ENCODE assay signal across 17 cellular contexts in the genomic region with DNA sequence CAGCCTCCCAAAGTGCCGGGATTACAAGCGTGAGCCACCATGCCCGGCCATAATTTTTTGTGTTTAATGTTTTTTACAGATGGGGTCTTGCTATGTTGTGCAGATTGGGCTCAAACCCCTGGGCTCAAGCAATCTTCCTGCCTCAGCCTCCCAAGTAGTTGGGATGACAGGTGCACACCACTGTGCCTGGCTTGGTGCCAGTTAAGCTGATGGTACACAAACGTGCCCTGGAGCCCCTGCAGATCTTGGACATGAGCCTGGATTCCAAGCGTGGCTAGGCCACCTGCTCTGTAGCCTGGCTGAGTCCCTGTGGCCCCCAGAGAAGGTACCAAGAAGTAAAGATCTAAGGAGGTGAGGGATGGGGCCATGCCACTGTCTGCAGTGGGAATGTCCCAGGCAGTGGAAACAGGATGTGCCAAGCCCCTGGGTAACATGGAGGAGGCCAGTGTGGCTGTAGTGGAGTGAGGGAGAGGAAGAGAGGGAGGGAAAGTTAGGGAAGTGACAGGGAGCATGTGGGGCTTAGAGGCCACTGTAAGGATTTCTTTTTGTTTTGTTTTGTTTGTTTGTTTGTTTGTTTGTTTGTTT.
A peak's percentile ranks its signal among the peaks of the same experiment; 100 is the strongest.
DNase-seq lines count a peak whose midpoint lies in the region; ATAC-seq lines count a peak whose summit lies in the region.
"Had no signal": no experiment of that assay in that cellular context is flagged by ENCODE, and none has a peak within 500 bp of the region (broad histone marks: within the 10 kb centered on the region; RNA-seq: fewer than 3 reads in every experiment).

No MANE protein-coding gene starts in this region.

- peaks cover 4% of the 10 kb centered on the region for H3K27me3 Mint-ChIP-seq in stimulated activated naive CD8-positive, alpha-beta T cell treated with anti-CD3 and anti-CD28 coated beads, Interleukin-15, Interleukin-2, amounts not matched to agents 100 ng/mL and 50 ng/mL, for 24 hours
- H3K27me3 Mint-ChIP-seq in stimulated activated naive B cell treated with anti-CD40 and anti-IgM and Interleukin-4, amounts not matched to agents 10 μg/mL and 1 μg/mL and 100 μg/mL, for 72 hours = peaks cover 2 to 5% of the 10 kb centered on the region in 2 donors

- H3K9me3 Mint-ChIP-seq in stimulated activated naive CD8-positive, alpha-beta T cell treated with anti-CD3 and anti-CD28 coated beads, Interleukin-15, Interleukin-2, amounts not matched to agents 100 ng/mL and 50 ng/mL, for 24 hours = no peaks in the 10 kb centered on the region
- H3K9me3 Mint-ChIP-seq in stimulated activated naive B cell treated with anti-CD40 and anti-IgM and Interleukin-4, amounts not matched to agents 10 μg/mL and 1 μg/mL and 100 μg/mL, for 72 hours = peaks cover 0 to 2% of the 10 kb centered on the region in 2 donors
- H3K9me3 Mint-ChIP-seq: activated CD4-positive, alpha-beta memory T cell treated with anti-CD3 and anti-CD28 coated beads, Interleukin-2, amount 10 ng/mL, durations not matched to agents 7 days and 5 days; activated T-cell treated with anti-CD3 and anti-CD28 coated beads, Interleukin-2, amount 50 U/mL, for 24 hours; dendritic cell treated with granulocyte-macrophage colony-stimulating factor and Interleukin-4, amounts not matched to agents 40 ng/mL and 50 ng/mL, for 4 days had no signal

- no peak for ATAC-seq in stimulated activated naive CD8-positive, alpha-beta T cell treated with anti-CD3 and anti-CD28 coated beads, Interleukin-15, Interleukin-2, amounts not matched to agents 100 U/mL and 50 U/mL, for 24 hours
- no peak for ATAC-seq in stimulated activated naive B cell treated with anti-CD40 and anti-IgM and Interleukin-4, amounts not matched to agents 10 μg/mL and 1 μg/mL and 100 μg/mL, for 72 hours (replicated peaks)
- ATAC-seq: lower lobe of right lung had no signal

- H3K4me1 Mint-ChIP-seq in stimulated activated naive CD8-positive, alpha-beta T cell treated with anti-CD3 and anti-CD28 coated beads, Interleukin-15, Interleukin-2, amounts not matched to agents 100 ng/mL and 50 ng/mL, for 24 hours (ENCODE audit: low read depth) = peaks cover 8% of the 10 kb centered on the region
- peaks cover 14 to 17% of the 10 kb centered on the region in 2 donors for H3K4me1 Mint-ChIP-seq in stimulated activated naive B cell treated with anti-CD40 and anti-IgM and Interleukin-4, amounts not matched to agents 10 μg/mL and 1 μg/mL and 100 μg/mL, for 72 hours

- H3K36me3 Mint-ChIP-seq in stimulated activated naive CD8-positive, alpha-beta T cell treated with anti-CD3 and anti-CD28 coated beads, Interleukin-15, Interleukin-2, amounts not matched to agents 100 ng/mL and 50 ng/mL, for 24 hours (ENCODE audit: low read depth) = no peaks in the 10 kb centered on the region
- H3K36me3 Mint-ChIP-seq in stimulated activated naive B cell treated with anti-CD40 and anti-IgM and Interleukin-4, amounts not matched to agents 10 μg/mL and 1 μg/mL and 100 μg/mL, for 72 hours = no peaks in the 10 kb centered on the region

- H3K4me3 Mint-ChIP-seq in stimulated activated naive CD8-positive, alpha-beta T cell treated with anti-CD3 and anti-CD28 coated beads, Interleukin-15, Interleukin-2, amounts not matched to agents 100 ng/mL and 50 ng/mL, for 24 hours = no peak overlapping the region
- no peak overlapping the region for H3K4me3 Mint-ChIP-seq in stimulated activated naive B cell treated with anti-CD40 and anti-IgM and Interleukin-4, amounts not matched to agents 10 μg/mL and 1 μg/mL and 100 μg/mL, for 72 hours
- H3K4me3 Mint-ChIP-seq: activated B cell treated with CpG ODN at 0.5 μM for 24 hours; activated CD4-positive, alpha-beta memory T cell treated with anti-CD3 and anti-CD28 coated beads, Interleukin-2, amount 10 ng/mL, durations not matched to agents 7 days and 5 days; activated T-cell treated with anti-CD3 and anti-CD28 coated beads, Interleukin-2, amount 50 U/mL, for 24 hours; dendritic cell treated with granulocyte-macrophage colony-stimulating factor and Interleukin-4, amounts not matched to agents 40 ng/mL and 50 ng/mL, for 4 days had no signal

- peak overlapping the region; percentile 8 for H3K27ac Mint-ChIP-seq in stimulated activated naive CD8-positive, alpha-beta T cell treated with anti-CD3 and anti-CD28 coated beads, Interleukin-15, Interleukin-2, amounts not matched to agents 100 ng/mL and 50 ng/mL, for 24 hours
- H3K27ac Mint-ChIP-seq in stimulated activated naive B cell treated with anti-CD40 and anti-IgM and Interleukin-4, amounts not matched to agents 10 μg/mL and 1 μg/mL and 100 μg/mL, for 72 hours = peak overlapping the region; percentile 59
- H3K27ac Mint-ChIP-seq: activated B cell treated with CpG ODN at 0.5 μM for 24 hours; activated CD4-positive, alpha-beta memory T cell treated with anti-CD3 and anti-CD28 coated beads, Interleukin-2, amount 10 ng/mL, durations not matched to agents 7 days and 5 days; activated T-cell treated with anti-CD3 and anti-CD28 coated beads, Interleukin-2, amount 50 U/mL, for 24 hours; dendritic cell treated with granulocyte-macrophage colony-stimulating factor and Interleukin-4, amounts not matched to agents 40 ng/mL and 50 ng/mL, for 4 days had no signal

- no peak for DNase-seq in stimulated activated naive CD8-positive, alpha-beta T cell treated with anti-CD3 and anti-CD28 coated beads, Interleukin-15, Interleukin-2, amounts not matched to agents 100 U/mL and 50 U/mL, for 24 hours
- DNase-seq in NCI-H1694 (lab: John Stamatoyannopoulos, UW) (peak; percentile 19), NCI-H774 (lab: John Stamatoyannopoulos, UW) (peak; percentile 85), NAMALWA (ENCODE audit: low spot score) (no peak), DMS153 treated with DMSO at 0.1 percent for 48 hours (lab: John Stamatoyannopoulos, UW; ENCODE audit: unreplicated experiment) (no peak)
- no peak for DNase-seq in stimulated activated naive B cell treated with anti-CD40 and anti-IgM and Interleukin-4, amounts not matched to agents 10 μg/mL and 1 μg/mL and 100 μg/mL, for 72 hours
- no peak for DNase-seq in activated CD4-positive, alpha-beta T cell treated with anti-CD3 and anti-CD28 coated beads, Interleukin-2, amount 50 U/mL, for 4 hours
- DNase-seq: activated B cell treated with CpG ODN at 0.5 μM for 24 hours; activated CD4-positive, alpha-beta memory T cell treated with anti-CD3 and anti-CD28 coated beads, Interleukin-2, amount 10 ng/mL, durations not matched to agents 7 days and 5 days; activated T-cell treated with anti-CD3 and anti-CD28 coated beads, Interleukin-2, amount 50 U/mL, for 24 hours; amniotic stem cell; lower lobe of right lung; MG63; NCI-H2227 treated with DMSO at 0.1 percent for 48 hours; T1000 had no signal

Comparison
In these comparisons a context has a peak if more than half of its experiments do, and no peak if none do; other contexts are left out.
1. DNase-seq: peak in NCI-H1694 (single experiment) and NCI-H774 (single experiment); none in stimulated activated naive CD8-positive, alpha-beta T cell treated with anti-CD3 and anti-CD28 coated beads, Interleukin-15, Interleukin-2, amounts not matched to agents 100 U/mL and 50 U/mL, for 24 hours (single experiment), stimulated activated naive B cell treated with anti-CD40 and anti-IgM and Interleukin-4, amounts not matched to agents 10 μg/mL and 1 μg/mL and 100 μg/mL, for 72 hours (single experiment), activated CD4-positive, alpha-beta T cell treated with anti-CD3 and anti-CD28 coated beads, Interleukin-2, amount 50 U/mL, for 4 hours (0 of 2), NAMALWA (single experiment) and DMS153 treated with DMSO at 0.1 percent for 48 hours (single experiment).